2 cellular contexts compared by ENCODE assay signal in the genomic region with DNA sequence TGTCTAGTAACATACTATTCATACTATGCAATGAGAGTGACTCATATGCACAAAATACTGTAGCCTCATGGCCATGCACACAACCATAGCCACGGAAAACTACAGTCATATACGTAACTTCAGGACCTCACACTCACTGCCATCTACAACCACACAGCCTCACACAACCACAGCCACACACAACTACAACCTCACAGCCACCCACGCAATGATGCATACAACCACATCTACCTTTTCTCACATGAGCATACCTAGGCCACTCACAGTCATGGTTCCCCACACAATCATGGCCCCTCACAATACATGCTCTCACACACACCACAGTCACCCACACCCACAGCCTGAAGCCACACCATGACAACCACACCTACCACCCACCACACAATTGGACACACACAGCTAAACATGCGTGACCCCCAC.
TF ChIP-seq lines count a peak whose summit lies in the region.

No MANE protein-coding gene starts in this region.

TF ChIP-seq in GM12891, 5 proteins besides CTCF, POLR2A, EP300 and RAD21 (continued from another document):
- no peak for TF ChIP-seq POU2F2 (IDR thresholded peaks at IDR 0.05; ENCODE audit: low read depth, low read length)

TF ChIP-seq in GM12878, 131 proteins besides CTCF, POLR2A, EP300 and RAD21 (continued from another document):
- TF ChIP-seq, protein P1, sequence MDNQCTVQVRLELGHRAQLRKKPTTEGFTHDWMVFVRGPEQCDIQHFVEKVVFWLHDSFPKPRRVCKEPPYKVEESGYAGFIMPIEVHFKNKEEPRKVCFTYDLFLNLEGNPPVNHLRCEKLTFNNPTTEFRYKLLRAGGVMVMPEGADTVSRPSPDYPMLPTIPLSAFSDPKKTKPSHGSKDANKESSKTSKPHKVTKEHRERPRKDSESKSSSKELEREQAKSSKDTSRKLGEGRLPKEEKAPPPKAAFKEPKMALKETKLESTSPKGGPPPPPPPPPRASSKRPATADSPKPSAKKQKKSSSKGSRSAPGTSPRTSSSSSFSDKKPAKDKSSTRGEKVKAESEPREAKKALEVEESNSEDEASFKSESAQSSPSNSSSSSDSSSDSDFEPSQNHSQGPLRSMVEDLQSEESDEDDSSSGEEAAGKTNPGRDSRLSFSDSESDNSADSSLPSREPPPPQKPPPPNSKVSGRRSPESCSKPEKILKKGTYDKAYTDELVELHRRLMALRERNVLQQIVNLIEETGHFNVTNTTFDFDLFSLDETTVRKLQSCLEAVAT (IDR thresholded peaks at IDR 0.05), result 0 out of 2 replicates have a peak, but pooled peaks have one; percentile 43
- TF ChIP-seq HDGF (IDR thresholded peaks at IDR 0.05) (peak; percentile 74; the same call in 1 of the 2 replicates), RUNX3 (IDR thresholded peaks at IDR 0.05; ENCODE audit: low read length) (peak; percentile 67; the same call in 1 of the 2 replicates), ZNF622 (IDR thresholded peaks at IDR 0.05) (no peak), ZBED1 (IDR thresholded peaks at IDR 0.05; ENCODE audit: borderline replicate concordance) (peak; percentile 25; the same call in 1 of the 2 replicates), NBN (IDR thresholded peaks at IDR 0.05) (peak; percentile 60; the same call in 1 of the 2 replicates)
